Comparison of ENCODE assay signal across 1 cellular context in genomic region chr15:89335289-89336041, GRCh38.
A peak's percentile ranks its signal among the peaks of the same experiment; 100 is the strongest.
TF ChIP-seq lines count a peak whose summit lies in the region.

No MANE protein-coding gene starts in this region.

TF ChIP-seq in K562, 482 proteins besides CTCF, POLR2A, EP300 and RAD21 (continued from another document and continues in another):
- TF ChIP-seq STAT6 (CRISPR knock-in tag; IDR thresholded peaks at IDR 0.05) (no peak), ZNF316 (IDR thresholded peaks at IDR 0.05) (no peak), MEF2D (tag; conservative IDR thresholded peaks at IDR 0.05; ENCODE audit: low read depth) (no peak), NKRF (IDR thresholded peaks at IDR 0.05; ENCODE audit: borderline replicate concordance) (no peak), ZBTB5 (IDR thresholded peaks at IDR 0.05) (no peak), HNRNPH1 (optimal IDR thresholded peaks at IDR 0.05; ENCODE audit: low read depth, low read length) (no peak), SMAD2 (IDR thresholded peaks at IDR 0.05; ENCODE audit: low read depth, low read length) (no peak), HNRNPL (IDR thresholded peaks at IDR 0.05; ENCODE audit: low read depth, low read length) (no peak), SAP30 (IDR thresholded peaks at IDR 0.05; ENCODE audit: borderline replicate concordance, insufficient read depth, low read depth, low read length, poor library complexity, severe bottlenecking) (no peak), ZNF24 (IDR thresholded peaks at IDR 0.05) (no peak), GATAD2B (IDR thresholded peaks at IDR 0.05; ENCODE audit: borderline replicate concordance) (no peak), ZBTB34 (CRISPR knock-in tag; IDR thresholded peaks at IDR 0.05) (no peak), CEBPB (tag; IDR thresholded peaks at IDR 0.05) (no peak), KLF6 (CRISPR knock-in tag; IDR thresholded peaks at IDR 0.05; ENCODE audit: borderline replicate concordance) (no peak), TFAP4 (CRISPR knock-in tag; IDR thresholded peaks at IDR 0.05; ENCODE audit: borderline replicate concordance) (peak; percentile 75; the same call in 1 of the 2 replicates), FOS (IDR thresholded peaks at IDR 0.05; ENCODE audit: extremely low read depth, insufficient read length) (no peak), KLF1 (tag; IDR thresholded peaks at IDR 0.05) (0 out of 2 replicates have a peak, but pooled peaks have one; percentile 58), HLTF (IDR thresholded peaks at IDR 0.05) (no peak), ETV1 (tag; conservative IDR thresholded peaks at IDR 0.05; ENCODE audit: low read depth) (0 out of 2 replicates have a peak, but pooled peaks have one; percentile 4), CBFA2T2 (conservative IDR thresholded peaks at IDR 0.05) (no peak), SRF (CRISPR knock-in tag; IDR thresholded peaks at IDR 0.05) (0 out of 4 replicates have a peak, but pooled peaks of 1 of the 2 experiments have one; percentile 7), ZNF561 (CRISPR knock-in tag; conservative IDR thresholded peaks at IDR 0.05) (no peak), TCF3 (CRISPR knock-in tag; IDR thresholded peaks at IDR 0.05) (no peak), C11orf30 (IDR thresholded peaks at IDR 0.05; ENCODE audit: low read depth) (no peak), ZEB2 (IDR thresholded peaks at IDR 0.05) (peak; percentile 45; the same call in 1 of the 2 replicates), ZNF717 (CRISPR knock-in tag; IDR thresholded peaks at IDR 0.05) (no peak), NCOA4 (IDR thresholded peaks at IDR 0.05; ENCODE audit: partially characterized antibody) (no peak), ZBTB8A (IDR thresholded peaks at IDR 0.05; ENCODE audit: partially characterized antibody) (no peak), ZNF507 (tag; conservative IDR thresholded peaks at IDR 0.05) (no peak), MYNN (IDR thresholded peaks at IDR 0.05) (peak; percentile 35; the same call in 1 of the 2 replicates), MYNN (CRISPR knock-in tag; IDR thresholded peaks at IDR 0.05) (no peak), PHF21A (IDR thresholded peaks at IDR 0.05; ENCODE audit: borderline replicate concordance, low read depth) (no peak), MXD1 (CRISPR knock-in tag; IDR thresholded peaks at IDR 0.05; ENCODE audit: borderline replicate concordance, poor library complexity, severe bottlenecking) (no peak), THRB (CRISPR knock-in tag; conservative IDR thresholded peaks at IDR 0.05) (no peak), PHF20 (IDR thresholded peaks at IDR 0.05; ENCODE audit: partially characterized antibody) (no peak), HINFP (tag; conservative IDR thresholded peaks at IDR 0.05; ENCODE audit: low read depth) (no peak), ZNF586 (CRISPR knock-in tag; conservative IDR thresholded peaks at IDR 0.05) (no peak), KDM1A (IDR thresholded peaks at IDR 0.05) (peak; percentile 31 to 61; a peak in 3 of 4 replicates), OTX1 (CRISPR knock-in tag; IDR thresholded peaks at IDR 0.05) (no peak), ZBTB1 (CRISPR knock-in tag; IDR thresholded peaks at IDR 0.05; ENCODE audit: borderline replicate concordance, low read depth) (no peak), RFX5 (IDR thresholded peaks at IDR 0.05; ENCODE audit: low read depth, low read length) (no peak), ZKSCAN8 (CRISPR knock-in tag; IDR thresholded peaks at IDR 0.05) (no peak), RBM22 (IDR thresholded peaks at IDR 0.05; ENCODE audit: low read depth, low read length, poor library complexity, severe bottlenecking) (no peak), TAF7 (tag; IDR thresholded peaks at IDR 0.05) (no peak), ZNF655 (CRISPR knock-in tag; IDR thresholded peaks at IDR 0.05) (no peak), U2AF2 (optimal IDR thresholded peaks at IDR 0.05; ENCODE audit: low read depth, low read length) (no peak), PHF8 (IDR thresholded peaks at IDR 0.05; ENCODE audit: borderline replicate concordance, low read length) (no peak), ZNF445 (CRISPR knock-in tag; IDR thresholded peaks at IDR 0.05; ENCODE audit: low read depth) (no peak), SMAD1 (IDR thresholded peaks at IDR 0.05; ENCODE audit: low read depth, low read length, partially characterized antibody) (no peak), PPARD (CRISPR knock-in tag; IDR thresholded peaks at IDR 0.05) (no peak), ATF1 (CRISPR knock-in tag; IDR thresholded peaks at IDR 0.05) (no peak), ATF1 (tag; IDR thresholded peaks at IDR 0.05) (peak; percentile 78), ZNF76 (CRISPR knock-in tag; IDR thresholded peaks at IDR 0.05; ENCODE audit: borderline replicate concordance) (no peak), NFXL1 (CRISPR knock-in tag; IDR thresholded peaks at IDR 0.05) (no peak), HEY1 (CRISPR knock-in tag; IDR thresholded peaks at IDR 0.05; ENCODE audit: borderline replicate concordance) (no peak), ATF2 (CRISPR knock-in tag; IDR thresholded peaks at IDR 0.05) (no peak), PURB (CRISPR knock-in tag; IDR thresholded peaks at IDR 0.05; ENCODE audit: low read depth) (no peak), BACH1 (tag; IDR thresholded peaks at IDR 0.05) (no peak), YY1 (IDR thresholded peaks at IDR 0.05; ENCODE audit: borderline replicate concordance in 1 of 3, control insufficient read depth in 1 of 3, extremely low read depth in 1 of 3, insufficient read depth in 3 of 3, insufficient read length in 1 of 3, insufficient replicate concordance in 2 of 3, low read depth in 1 of 3, low read length in 2 of 3) (no peak), SP1 (CRISPR knock-in tag; IDR thresholded peaks at IDR 0.05) (peak; percentile 69; the same call in 1 of the 2 replicates), ZNF79 (CRISPR knock-in tag; IDR thresholded peaks at IDR 0.05; ENCODE audit: low read depth) (no peak), JUNB (CRISPR knock-in tag; conservative IDR thresholded peaks at IDR 0.05) (no peak)
